ENCODE assay signal across 13 cellular contexts in genomic region chr5:137282216-137282615, GRCh38.
DNase-seq lines count a peak whose midpoint lies in the region; ATAC-seq and TF ChIP-seq lines count a peak whose summit lies in the region.
"Had no signal": no experiment of that assay in that cellular context is flagged by ENCODE, and none has a peak within 500 bp of the region (broad histone marks: within the 10 kb centered on the region; RNA-seq: fewer than 3 reads in every experiment).

No MANE protein-coding gene starts in this region.

- H3K27ac ChIP-seq in left lung: no peak overlapping the region
- H3K27ac ChIP-seq: tibial artery had no signal

- peak; percentile 56 for ATAC-seq in left lung
- no peak for ATAC-seq in HG02981 (IDR thresholded peaks at IDR 0.05; ENCODE audit: unreplicated experiment)

- no peak for TF ChIP-seq CTCF in cardiac fibroblast (IDR thresholded peaks at IDR 0.05; ENCODE audit: low read depth, low read length)
- TF ChIP-seq CTCF in left lung (IDR thresholded peaks at IDR 0.05): no peak
- no peak for TF ChIP-seq CTCF in GM20000 (IDR thresholded peaks at IDR 0.05; ENCODE audit: extremely low read depth, missing control alignments)

- intact Hi-C loops in left lung (cut with DNase I): no loop called here

- H3K36me3 ChIP-seq in MG63 (0 out of 2 replicates have a peak, but pooled peaks cover 3% of the 10 kb centered on the region), left lung (no peaks in the 10 kb centered on the region)
- H3K36me3 ChIP-seq: prostate gland, tibial artery had no signal

- peak; percentile 49 for DNase-seq in DMS53 treated with DMSO at 0.1 percent for 48 hours (lab: John Stamatoyannopoulos, UW; ENCODE audit: unreplicated experiment)
- DNase-seq in MG63: peak; percentile 75
- peak; percentile 59 for DNase-seq in cardiac fibroblast (ENCODE audit: low read depth in 2 of 2)
- no peak for DNase-seq in left lung
- DNase-seq in OCI-M1 (lab: John Stamatoyannopoulos, UW): no peak
- no peak for DNase-seq in GM20000 (ENCODE audit: low spot score)
- no peak for DNase-seq in anterior cingulate cortex (lab: John Stamatoyannopoulos, UW)
- DNase-seq: activated naive CD4-positive, alpha-beta T cell treated with Interleukin-2 at 50 U/mL for 16 hours; CD4-positive, CD25-positive, alpha-beta regulatory T cell; NCI-H2081 treated with DMSO at 0.1 percent for 48 hours; tibial artery had no signal

- no peaks in the 10 kb centered on the region for H3K4me1 ChIP-seq in left lung

- H3K4me3 ChIP-seq in MG63 (no peak overlapping the region), cardiac fibroblast (replicated peaks in 1 of 2; ENCODE audit: low read depth in 2 of 2, low read length in 2 of 2) (no peak overlapping the region), left lung (no peak overlapping the region)
- H3K4me3 ChIP-seq: prostate gland, tibial artery had no signal

- H3K9me3 ChIP-seq in MG63 (no peaks in the 10 kb centered on the region), left lung (no peaks in the 10 kb centered on the region)
- H3K9me3 ChIP-seq: prostate gland, tibial artery had no signal

- H3K27me3 ChIP-seq in MG63 (no peaks in the 10 kb centered on the region), left lung (peaks cover 0 to 8% of the 10 kb centered on the region in 2 donors)
- H3K27me3 ChIP-seq: tibial artery had no signal

Comparison
In these comparisons a context has a peak if more than half of its experiments do, and no peak if none do; other contexts are left out.
1. DNase-seq: peak in DMS53 treated with DMSO at 0.1 percent for 48 hours (single experiment), MG63 (single experiment) and cardiac fibroblast (2 of 2); none in left lung (0 of 2), OCI-M1 (single experiment), GM20000 (single experiment) and anterior cingulate cortex (0 of 58).